ENCODE assay signal across 7 cellular contexts in genomic region chr3:104291437-104291851, GRCh38.
DNase-seq lines count a peak whose midpoint lies in the region; ATAC-seq and TF ChIP-seq lines count a peak whose summit lies in the region.

No MANE protein-coding gene starts in this region.

- no peak for TF ChIP-seq CTCF in parathyroid adenoma (IDR thresholded peaks at IDR 0.05)

- no peaks in the 10 kb centered on the region for H3K79me2 ChIP-seq in parathyroid adenoma

- H3K9ac ChIP-seq in adipocyte (ENCODE audit: low read length) (peak overlapping the region; percentile 20), parathyroid adenoma (no peak overlapping the region)

- H3K36me3 ChIP-seq in adipocyte (ENCODE audit: control insufficient read depth, insufficient read depth, low read length, severe bottlenecking), result no peaks in the 10 kb centered on the region
- no peaks in the 10 kb centered on the region for H3K36me3 ChIP-seq in parathyroid adenoma (ENCODE audit: control insufficient read depth, insufficient read depth, low read length)

- H3K4me3 ChIP-seq in adipocyte (ENCODE audit: low read length), result peak overlapping the region; percentile 68
- peak overlapping the region; percentile 32 for H3K4me3 ChIP-seq in parathyroid adenoma (ENCODE audit: low read depth, low read length)

- peak overlapping the region; percentile 44 for H3K4me2 ChIP-seq in parathyroid adenoma (ENCODE audit: low read length)

- peak overlapping the region; percentile 54 for H2AFZ ChIP-seq in parathyroid adenoma

- H3K27me3 ChIP-seq in adipocyte (replicated peaks; ENCODE audit: control insufficient read depth, insufficient read depth, low read length), result no peaks in the 10 kb centered on the region
- no peaks in the 10 kb centered on the region for H3K27me3 ChIP-seq in parathyroid adenoma (ENCODE audit: control insufficient read depth, insufficient read depth, low read length)

- DNase-seq in adipocyte (ENCODE audit: low read depth), result peak; percentile 66
- no peak for DNase-seq in occipital lobe (lab: John Stamatoyannopoulos, UW)
- no peak for DNase-seq in NCI-H345 treated with DMSO at 0.1 percent for 48 hours (lab: John Stamatoyannopoulos, UW; ENCODE audit: unreplicated experiment)

- H3K9me3 ChIP-seq in adipocyte (ENCODE audit: control insufficient read depth, low read length), result peaks cover 2% of the 10 kb centered on the region
- no peaks in the 10 kb centered on the region for H3K9me3 ChIP-seq in parathyroid adenoma (ENCODE audit: control insufficient read depth, low read length)

- no peak overlapping the region for H3K27ac ChIP-seq in parathyroid adenoma

- peaks cover 13% of the 10 kb centered on the region for H3K4me1 ChIP-seq in adipocyte (ENCODE audit: control insufficient read depth, insufficient read depth, low read length)
- peaks cover 4% of the 10 kb centered on the region for H3K4me1 ChIP-seq in parathyroid adenoma

- ATAC-seq in GM19043 (IDR thresholded peaks at IDR 0.05; ENCODE audit: low read depth, unreplicated experiment), result peak; percentile 48
- peak; percentile 63 for ATAC-seq in HG03039 (IDR thresholded peaks at IDR 0.05; ENCODE audit: unreplicated experiment)
- no peak for ATAC-seq in activated CD4-positive, CD25-positive, alpha-beta regulatory T cell treated with anti-CD3 and anti-CD28 coated beads, Interleukin-2, amount 50 U/mL, for 24 hours

Comparison
In these comparisons a context has a peak if more than half of its experiments do, and no peak if none do; other contexts are left out.
1. ATAC-seq: peak in GM19043 (single experiment) and HG03039 (single experiment); none in activated CD4-positive, CD25-positive, alpha-beta regulatory T cell treated with anti-CD3 and anti-CD28 coated beads, Interleukin-2, amount 50 U/mL, for 24 hours (0 of 2).